Comparison of ENCODE assay signal across 9 cellular contexts in the genomic region with DNA sequence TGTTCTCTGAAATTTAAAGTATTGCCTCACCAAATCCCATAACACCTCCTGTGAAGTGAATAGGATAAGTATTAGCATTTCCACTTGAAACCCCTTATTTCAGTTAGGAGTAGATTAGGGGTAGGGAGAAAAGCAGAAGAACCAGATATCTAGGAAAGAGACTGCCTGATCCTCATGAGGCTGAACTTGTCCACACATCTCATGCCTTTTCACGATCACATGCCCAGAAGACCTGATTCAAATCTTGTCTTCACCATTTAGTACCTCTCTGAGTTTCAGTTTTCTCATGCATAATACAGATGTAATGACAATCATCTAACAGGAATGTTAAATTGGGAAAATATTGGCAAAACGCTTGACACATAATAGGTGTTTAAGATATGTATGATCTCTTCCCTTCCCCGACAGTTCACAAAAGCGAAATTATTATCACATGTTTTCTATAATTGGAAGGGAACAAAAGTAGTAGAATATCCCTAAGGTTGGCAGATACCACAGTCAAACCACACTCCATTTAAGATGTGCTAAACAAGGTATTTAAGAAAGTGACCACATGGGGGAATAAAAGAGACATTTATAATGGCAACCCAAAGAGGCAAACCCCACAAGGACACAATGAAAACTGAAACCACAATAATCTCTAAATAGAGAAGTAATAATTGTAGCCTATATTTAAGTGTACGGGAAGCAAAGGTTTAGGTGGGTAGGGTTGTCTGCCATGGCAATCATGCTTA.
DNase-seq lines count a peak whose midpoint lies in the region; ATAC-seq and FAIRE-seq lines count a peak whose summit lies in the region.
"Had no signal": no experiment of that assay in that cellular context is flagged by ENCODE, and none has a peak within 500 bp of the region (broad histone marks: within the 10 kb centered on the region; RNA-seq: fewer than 3 reads in every experiment).

No MANE protein-coding gene starts in this region.

- peak overlapping the region; percentile 65 to 88 (median 80); a peak in 21 of 22 replicates for H3K4me2 ChIP-seq in BLaER1 treated with 17β-estradiol and CSF1 and Interleukin-3, amounts not matched to agents 10 nM and 100 nM

- DNase-seq in SIG-M5 treated with dmso at 0.1 percent for 504 hours (lab: John Stamatoyannopoulos, UW; ENCODE audit: unreplicated experiment) (peak; percentile 88), NCI-H510A (lab: John Stamatoyannopoulos, UW) (no peak), HTR-8/SVneo (ENCODE audit: insufficient read length, low spot score) (no peak), COLO668 (lab: John Stamatoyannopoulos, UW; ENCODE audit: unreplicated experiment) (no peak)
- no peak for DNase-seq in stimulated activated CD4-positive, alpha-beta T cell treated with anti-CD3 and anti-CD28 coated beads, Interleukin-4, amount 100 ng/mL, for 24 hours

- H3K9ac ChIP-seq in BLaER1 treated with 17β-estradiol and CSF1 and Interleukin-3, amounts not matched to agents 10 nM and 100 nM = peak overlapping the region in 7 of 11 experiments; percentile 71 to 82 (median 77); a peak in 11 of 22 replicates

- H4K20me1 ChIP-seq in BLaER1 treated with 17β-estradiol and CSF1 and Interleukin-3, amounts not matched to agents 10 nM and 100 nM = no peaks in the 10 kb centered on the region

- H3K36me3 ChIP-seq in BLaER1 treated with 17β-estradiol and CSF1 and Interleukin-3, amounts not matched to agents 10 nM and 100 nM = no peaks in the 10 kb centered on the region

- ATAC-seq in GM19328 (IDR thresholded peaks at IDR 0.05; ENCODE audit: unreplicated experiment) (peak; percentile 67), HG03196 (IDR thresholded peaks at IDR 0.05; ENCODE audit: unreplicated experiment) (peak; percentile 69)

- FAIRE-seq in HTR-8/SVneo (lab: Jason Lieb, UNC) = no peak
- FAIRE-seq: bronchial epithelial cell had no signal

- no peak overlapping the region for H3K4me3 ChIP-seq in BLaER1 treated with 17β-estradiol and CSF1 and Interleukin-3, amounts not matched to agents 10 nM and 100 nM

- H3K27ac ChIP-seq in BLaER1 treated with 17β-estradiol and CSF1 and Interleukin-3, amounts not matched to agents 10 nM and 100 nM = peak overlapping the region in 9 of 11 experiments; percentile 88 to 96 (median 94); a peak in 18 of 22 replicates

- peaks cover 52 to 81% (median 71%) of the 10 kb centered on the region in 10 experiments for H3K4me1 ChIP-seq in BLaER1 treated with 17β-estradiol and CSF1 and Interleukin-3, amounts not matched to agents 10 nM and 100 nM

- no peaks in the 10 kb centered on the region for H3K27me3 ChIP-seq in BLaER1 treated with 17β-estradiol and CSF1 and Interleukin-3, amounts not matched to agents 10 nM and 100 nM

- no peaks in the 10 kb centered on the region for H3K9me3 ChIP-seq in BLaER1 treated with 17β-estradiol and CSF1 and Interleukin-3, amounts not matched to agents 10 nM and 100 nM (replicated peaks in 1 of 11)
